9 cellular contexts compared by ENCODE assay signal in the genomic region with DNA sequence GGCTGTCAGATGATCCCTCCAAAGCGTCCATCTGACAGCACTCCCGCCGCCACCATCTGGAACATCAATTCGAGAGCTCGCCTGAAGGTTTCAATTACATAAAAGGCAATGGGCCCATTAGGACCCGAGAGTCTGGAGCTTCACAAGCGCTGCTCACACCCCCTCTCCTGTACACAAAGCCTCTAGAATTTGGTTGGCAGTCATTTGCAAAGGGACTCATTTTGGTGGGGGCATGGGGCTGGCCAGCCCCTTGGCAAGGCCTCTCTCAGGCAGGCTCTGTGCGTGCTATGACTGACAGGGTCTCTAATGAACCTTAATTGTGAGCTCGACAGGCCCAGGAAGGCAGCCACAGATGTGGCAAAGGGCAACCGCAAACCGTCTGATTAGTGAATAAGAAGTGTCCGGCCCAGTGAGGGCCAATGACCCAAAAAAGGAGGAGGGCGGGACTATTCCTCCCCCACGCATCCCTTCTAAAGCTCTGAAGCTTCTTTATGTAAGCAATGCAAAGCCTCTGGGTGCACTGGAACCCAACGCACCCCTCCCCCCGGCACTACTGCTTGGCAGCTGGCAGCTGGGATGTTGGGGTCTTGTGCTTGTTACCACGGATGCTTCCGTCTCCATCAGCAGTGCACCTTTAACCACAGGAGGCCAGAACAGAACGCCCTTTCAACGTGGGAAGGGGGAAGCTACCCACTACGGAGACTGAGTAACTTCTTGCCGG.
A peak's percentile ranks its signal among the peaks of the same experiment; 100 is the strongest.
DNase-seq lines count a peak whose midpoint lies in the region; ATAC-seq, FAIRE-seq and TF ChIP-seq lines count a peak whose summit lies in the region.
"Had no signal": no experiment of that assay in that cellular context is flagged by ENCODE, and none has a peak within 500 bp of the region (broad histone marks: within the 10 kb centered on the region; RNA-seq: fewer than 3 reads in every experiment).

No MANE protein-coding gene starts in this region.

- H3K27ac ChIP-seq in HUES48 (ENCODE audit: low read depth, low read length) (peak overlapping the region; percentile 45), SK-N-MC (0 out of 2 replicates have a peak overlapping the region, but pooled peaks have one; percentile 6)

- H3K27me3 Mint-ChIP-seq in glutamatergic neuron (ENCODE audit: unreplicated experiment) = peaks cover 14% of the 10 kb centered on the region
- H3K27me3 Mint-ChIP-seq in activated T-cell treated with anti-CD3 and anti-CD28 coated beads, Interleukin-2, amount 50 U/mL, for 72 hours (ENCODE audit: low read depth) = no peaks in the 10 kb centered on the region
- H3K27me3 Mint-ChIP-seq: memory B cell had no signal

- no peaks in the 10 kb centered on the region for H3K36me3 Mint-ChIP-seq in glutamatergic neuron (ENCODE audit: unreplicated experiment)
- H3K36me3 Mint-ChIP-seq in activated T-cell treated with anti-CD3 and anti-CD28 coated beads, Interleukin-2, amount 50 U/mL, for 72 hours (ENCODE audit: insufficient read depth in 2 of 2) = peaks cover 0 to 4% of the 10 kb centered on the region in 2 donors

- peaks cover 38% of the 10 kb centered on the region for H3K4me1 ChIP-seq in HUES48 (ENCODE audit: control insufficient read depth, insufficient read depth, low read length)

- no peak overlapping the region for H3K9ac ChIP-seq in HUES48 (ENCODE audit: low read depth, low read length)
- H3K9ac ChIP-seq in SK-N-MC (ENCODE audit: insufficient read length) = no peak overlapping the region

- peak overlapping the region; percentile 77 for H3K4me3 Mint-ChIP-seq in glutamatergic neuron (ENCODE audit: unreplicated experiment)
- no peak overlapping the region for H3K4me3 Mint-ChIP-seq in activated T-cell treated with anti-CD3 and anti-CD28 coated beads, Interleukin-2, amount 50 U/mL, for 72 hours
- H3K4me3 Mint-ChIP-seq: memory B cell had no signal

- ATAC-seq in stimulated activated naive CD8-positive, alpha-beta T cell treated with anti-CD3 and anti-CD28 coated beads, Interleukin-15, Interleukin-2, amounts not matched to agents 100 U/mL and 50 U/mL, for 24 hours = peak; percentile 41
- no peak for ATAC-seq in activated T-cell treated with anti-CD3 and anti-CD28 coated beads, Interleukin-2, amount 50 U/mL, for 72 hours (replicated peaks in 1 of 2)
- no peak for ATAC-seq in HG02884 (IDR thresholded peaks at IDR 0.05; ENCODE audit: unreplicated experiment)

- TF ChIP-seq CTCF in glutamatergic neuron (IDR thresholded peaks at IDR 0.05; ENCODE audit: partially characterized antibody, unreplicated experiment) = no peak
- TF ChIP-seq CTCF in D721Med (IDR thresholded peaks at IDR 0.05; ENCODE audit: insufficient read depth, missing control alignments) = no peak

- peaks cover 75% of the 10 kb centered on the region for H3K4me1 Mint-ChIP-seq in glutamatergic neuron (ENCODE audit: low read depth, unreplicated experiment)
- peaks cover 75% of the 10 kb centered on the region for H3K4me1 Mint-ChIP-seq in activated T-cell treated with anti-CD3 and anti-CD28 coated beads, Interleukin-2, amount 50 U/mL, for 72 hours (ENCODE audit: low read depth)

- H3K4me3 ChIP-seq in HUES48 (ENCODE audit: low read depth, low read length) (no peak overlapping the region), SK-N-MC (no peak overlapping the region)

- no peaks in the 10 kb centered on the region for H3K27me3 ChIP-seq in HUES48 (ENCODE audit: control insufficient read depth, insufficient read depth, low read length)

- H3K9me3 ChIP-seq in HUES48 (ENCODE audit: control insufficient read depth, insufficient read depth, low read length) = no peaks in the 10 kb centered on the region
- no peaks in the 10 kb centered on the region for H3K9me3 ChIP-seq in SK-N-MC (ENCODE audit: low read depth, low read length)

- DNase-seq in SK-N-MC (ENCODE audit: low read depth, low spot score) (no peak), glutamatergic neuron (peak; percentile 84), middle frontal gyrus (ENCODE audit: extremely low spot score, low spot score) (no peak), D721Med (ENCODE audit: insufficient read length, low spot score) (no peak)
- DNase-seq in stimulated activated naive CD8-positive, alpha-beta T cell treated with anti-CD3 and anti-CD28 coated beads, Interleukin-15, Interleukin-2, amounts not matched to agents 100 U/mL and 50 U/mL, for 24 hours = no peak
- no peak for DNase-seq in activated T-cell treated with anti-CD3 and anti-CD28 coated beads, Interleukin-2, amount 50 U/mL, for 72 hours

- peaks cover 17% of the 10 kb centered on the region for H3K9me3 Mint-ChIP-seq in glutamatergic neuron (ENCODE audit: unreplicated experiment)
- H3K9me3 Mint-ChIP-seq in activated T-cell treated with anti-CD3 and anti-CD28 coated beads, Interleukin-2, amount 50 U/mL, for 72 hours = no peaks in the 10 kb centered on the region
- H3K9me3 Mint-ChIP-seq: memory B cell had no signal

- peak overlapping the region; percentile 98 for H3K27ac Mint-ChIP-seq in glutamatergic neuron (ENCODE audit: unreplicated experiment)
- H3K27ac Mint-ChIP-seq in activated T-cell treated with anti-CD3 and anti-CD28 coated beads, Interleukin-2, amount 50 U/mL, for 72 hours = no peak overlapping the region
- H3K27ac Mint-ChIP-seq: memory B cell had no signal

- FAIRE-seq in D721Med (lab: Jason Lieb, UNC) = no peak

- peaks cover 12% of the 10 kb centered on the region; the same call in 1 of the 2 replicates for H3K36me3 ChIP-seq in HUES48 (ENCODE audit: control insufficient read depth, insufficient read depth, low read length)
- H3K36me3 ChIP-seq in SK-N-MC (ENCODE audit: insufficient read depth, low read length) = no peaks in the 10 kb centered on the region
